ENCODE assay signal across 20 cellular contexts in genomic region chr19:49435670-49436069, GRCh38. TPM values are rescaled to one million over a fixed set of nuclear protein-coding genes. Genes with fewer than 3 reads are reported as not detected.
"Had no signal": no experiment of that assay in that cellular context is flagged by ENCODE, and none has a peak within 500 bp of the region (broad histone marks: within the 10 kb centered on the region; RNA-seq: fewer than 3 reads in every experiment).

No MANE protein-coding gene starts in this region.

- H3K36me3 ChIP-seq: prostate gland, right atrium auricular region had no signal

- ATAC-seq: left lobe of liver had no signal

- H3K9me3 ChIP-seq: prostate gland, right atrium auricular region had no signal

- DNase-seq: foreskin keratinocyte, hippocampal formation, kidney had no signal

- H3K36me3 Mint-ChIP-seq: mesothelial cell of epicardium had no signal

- H3K9me3 Mint-ChIP-seq: activated CD4-positive, alpha-beta memory T cell treated with anti-CD3 and anti-CD28 coated beads, Interleukin-2, amount 10 ng/mL, durations not matched to agents 7 days and 5 days; activated naive CD4-positive, alpha-beta T cell treated with anti-CD3 and anti-CD28 coated beads, Interleukin-2, amount 10 ng/mL, durations not matched to agents 7 days and 5 days; dendritic cell treated with granulocyte-macrophage colony-stimulating factor and Interleukin-4, amounts not matched to agents 40 ng/mL and 50 ng/mL, for 4 days; mesothelial cell of epicardium; T-helper 2 cell treated with Interferon-gamma antibody and Interleukin-4, amounts not matched to agents 5 μg/mL and 100 μg/mL, for 36 hours had no signal

- H3K27ac Mint-ChIP-seq: activated CD4-positive, alpha-beta memory T cell treated with anti-CD3 and anti-CD28 coated beads, Interleukin-2, amount 10 ng/mL, durations not matched to agents 7 days and 5 days; activated CD8-positive, alpha-beta memory T cell treated with anti-CD3 and anti-CD28 coated beads, Interleukin-2, amount 10 ng/mL, durations not matched to agents 7 days and 5 days; activated naive CD4-positive, alpha-beta T cell treated with anti-CD3 and anti-CD28 coated beads, Interleukin-2, amount 10 ng/mL, durations not matched to agents 7 days and 5 days; dendritic cell treated with granulocyte-macrophage colony-stimulating factor and Interleukin-4, amounts not matched to agents 40 ng/mL and 50 ng/mL, for 4 days; mesothelial cell of epicardium; nephron; T-helper 2 cell treated with Interferon-gamma antibody and Interleukin-4, amounts not matched to agents 5 μg/mL and 100 μg/mL, for 36 hours had no signal

- H3K4me3 Mint-ChIP-seq: activated CD4-positive, alpha-beta memory T cell treated with anti-CD3 and anti-CD28 coated beads, Interleukin-2, amount 10 ng/mL, durations not matched to agents 7 days and 5 days; activated naive CD4-positive, alpha-beta T cell treated with anti-CD3 and anti-CD28 coated beads, Interleukin-2, amount 10 ng/mL, durations not matched to agents 7 days and 5 days; dendritic cell treated with granulocyte-macrophage colony-stimulating factor and Interleukin-4, amounts not matched to agents 40 ng/mL and 50 ng/mL, for 4 days; mesothelial cell of epicardium; nephron; T-helper 2 cell treated with Interferon-gamma antibody and Interleukin-4, amounts not matched to agents 5 μg/mL and 100 μg/mL, for 36 hours had no signal

- H3K4me1 ChIP-seq: foreskin keratinocyte, prostate gland had no signal

- H3K4me3 ChIP-seq: prostate gland, right atrium auricular region had no signal

- H3K27ac ChIP-seq: foreskin keratinocyte, prostate gland, right atrium auricular region had no signal

RNA-seq across cellular contexts. Expression of gene SLC17A7, which starts 5.7 kb away (rescaled TPM):
- total RNA-seq: bronchial epithelial cell, foreskin keratinocyte had no signal

RNA-seq across cellular contexts. Expression of gene GFY, which starts 10.5 kb away (rescaled TPM):
- total RNA-seq: activated CD4-positive, alpha-beta memory T cell treated with anti-CD3 and anti-CD28 coated beads, Interleukin-2, amount 10 ng/mL, durations not matched to agents 7 days and 5 days; activated CD8-positive, alpha-beta memory T cell treated with anti-CD3 and anti-CD28 coated beads, Interleukin-2, amount 10 ng/mL, durations not matched to agents 7 days and 5 days; astrocyte; bronchial epithelial cell; cerebellum; foreskin keratinocyte; kidney; left lobe of liver; lung microvascular endothelial cell; mesothelial cell of epicardium; osteocyte; prostate gland; right atrium auricular region; skeletal muscle tissue; ureter had no signal

RNA-seq across cellular contexts. Expression of gene PTH2, which starts 12.4 kb away (rescaled TPM):
- total RNA-seq: activated CD4-positive, alpha-beta memory T cell treated with anti-CD3 and anti-CD28 coated beads, Interleukin-2, amount 10 ng/mL, durations not matched to agents 7 days and 5 days; activated CD8-positive, alpha-beta memory T cell treated with anti-CD3 and anti-CD28 coated beads, Interleukin-2, amount 10 ng/mL, durations not matched to agents 7 days and 5 days; astrocyte; bronchial epithelial cell; cerebellum; foreskin keratinocyte; kidney; left lobe of liver; lung microvascular endothelial cell; mesothelial cell of epicardium; osteocyte; prostate gland; right atrium auricular region; skeletal muscle tissue; ureter had no signal
